1 cellular context compared by ENCODE assay signal in the genomic region with DNA sequence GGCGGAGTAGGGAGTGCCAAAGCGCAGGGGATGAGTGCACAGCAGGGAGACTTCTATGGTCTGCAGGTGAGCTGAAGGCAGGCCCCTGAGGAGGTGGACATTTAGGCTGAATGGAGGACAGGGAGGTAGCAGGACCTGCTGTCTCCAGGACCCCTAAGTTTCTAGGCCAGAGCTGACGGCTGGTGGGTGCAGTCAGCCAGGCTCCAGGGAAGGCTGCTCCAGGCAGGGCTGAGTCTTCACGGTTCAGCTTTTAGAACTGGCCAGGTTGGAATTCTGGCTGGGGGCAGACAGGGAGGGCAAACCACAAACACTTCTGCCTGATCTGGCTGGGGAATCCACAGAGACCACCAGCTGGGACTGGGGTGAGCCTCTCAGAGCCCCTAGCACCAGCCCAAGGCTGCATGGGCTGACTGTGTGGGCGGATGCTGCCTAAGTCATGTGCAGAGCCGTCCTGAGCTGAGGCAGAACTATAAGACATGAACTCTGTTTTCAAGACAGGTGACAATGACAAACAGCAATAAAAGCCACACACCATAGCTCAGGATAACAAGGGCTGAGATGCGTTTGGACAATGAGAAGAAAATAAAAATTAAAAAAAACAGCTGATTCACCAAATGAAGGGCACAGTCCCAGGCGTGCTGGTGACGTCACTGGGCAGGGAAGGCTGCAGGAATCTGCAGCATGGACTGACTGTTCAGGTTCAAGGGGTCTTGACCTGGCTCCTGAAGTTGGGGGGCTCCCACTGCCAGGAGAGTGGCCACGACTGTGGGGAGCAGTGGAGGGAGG.
TF ChIP-seq lines count a peak whose summit lies in the region.

No MANE protein-coding gene starts in this region.

TF ChIP-seq in HepG2, 621 proteins besides CTCF, POLR2A, EP300 and RAD21 (continued from another document and continues in another):
- TF ChIP-seq, protein P1, sequence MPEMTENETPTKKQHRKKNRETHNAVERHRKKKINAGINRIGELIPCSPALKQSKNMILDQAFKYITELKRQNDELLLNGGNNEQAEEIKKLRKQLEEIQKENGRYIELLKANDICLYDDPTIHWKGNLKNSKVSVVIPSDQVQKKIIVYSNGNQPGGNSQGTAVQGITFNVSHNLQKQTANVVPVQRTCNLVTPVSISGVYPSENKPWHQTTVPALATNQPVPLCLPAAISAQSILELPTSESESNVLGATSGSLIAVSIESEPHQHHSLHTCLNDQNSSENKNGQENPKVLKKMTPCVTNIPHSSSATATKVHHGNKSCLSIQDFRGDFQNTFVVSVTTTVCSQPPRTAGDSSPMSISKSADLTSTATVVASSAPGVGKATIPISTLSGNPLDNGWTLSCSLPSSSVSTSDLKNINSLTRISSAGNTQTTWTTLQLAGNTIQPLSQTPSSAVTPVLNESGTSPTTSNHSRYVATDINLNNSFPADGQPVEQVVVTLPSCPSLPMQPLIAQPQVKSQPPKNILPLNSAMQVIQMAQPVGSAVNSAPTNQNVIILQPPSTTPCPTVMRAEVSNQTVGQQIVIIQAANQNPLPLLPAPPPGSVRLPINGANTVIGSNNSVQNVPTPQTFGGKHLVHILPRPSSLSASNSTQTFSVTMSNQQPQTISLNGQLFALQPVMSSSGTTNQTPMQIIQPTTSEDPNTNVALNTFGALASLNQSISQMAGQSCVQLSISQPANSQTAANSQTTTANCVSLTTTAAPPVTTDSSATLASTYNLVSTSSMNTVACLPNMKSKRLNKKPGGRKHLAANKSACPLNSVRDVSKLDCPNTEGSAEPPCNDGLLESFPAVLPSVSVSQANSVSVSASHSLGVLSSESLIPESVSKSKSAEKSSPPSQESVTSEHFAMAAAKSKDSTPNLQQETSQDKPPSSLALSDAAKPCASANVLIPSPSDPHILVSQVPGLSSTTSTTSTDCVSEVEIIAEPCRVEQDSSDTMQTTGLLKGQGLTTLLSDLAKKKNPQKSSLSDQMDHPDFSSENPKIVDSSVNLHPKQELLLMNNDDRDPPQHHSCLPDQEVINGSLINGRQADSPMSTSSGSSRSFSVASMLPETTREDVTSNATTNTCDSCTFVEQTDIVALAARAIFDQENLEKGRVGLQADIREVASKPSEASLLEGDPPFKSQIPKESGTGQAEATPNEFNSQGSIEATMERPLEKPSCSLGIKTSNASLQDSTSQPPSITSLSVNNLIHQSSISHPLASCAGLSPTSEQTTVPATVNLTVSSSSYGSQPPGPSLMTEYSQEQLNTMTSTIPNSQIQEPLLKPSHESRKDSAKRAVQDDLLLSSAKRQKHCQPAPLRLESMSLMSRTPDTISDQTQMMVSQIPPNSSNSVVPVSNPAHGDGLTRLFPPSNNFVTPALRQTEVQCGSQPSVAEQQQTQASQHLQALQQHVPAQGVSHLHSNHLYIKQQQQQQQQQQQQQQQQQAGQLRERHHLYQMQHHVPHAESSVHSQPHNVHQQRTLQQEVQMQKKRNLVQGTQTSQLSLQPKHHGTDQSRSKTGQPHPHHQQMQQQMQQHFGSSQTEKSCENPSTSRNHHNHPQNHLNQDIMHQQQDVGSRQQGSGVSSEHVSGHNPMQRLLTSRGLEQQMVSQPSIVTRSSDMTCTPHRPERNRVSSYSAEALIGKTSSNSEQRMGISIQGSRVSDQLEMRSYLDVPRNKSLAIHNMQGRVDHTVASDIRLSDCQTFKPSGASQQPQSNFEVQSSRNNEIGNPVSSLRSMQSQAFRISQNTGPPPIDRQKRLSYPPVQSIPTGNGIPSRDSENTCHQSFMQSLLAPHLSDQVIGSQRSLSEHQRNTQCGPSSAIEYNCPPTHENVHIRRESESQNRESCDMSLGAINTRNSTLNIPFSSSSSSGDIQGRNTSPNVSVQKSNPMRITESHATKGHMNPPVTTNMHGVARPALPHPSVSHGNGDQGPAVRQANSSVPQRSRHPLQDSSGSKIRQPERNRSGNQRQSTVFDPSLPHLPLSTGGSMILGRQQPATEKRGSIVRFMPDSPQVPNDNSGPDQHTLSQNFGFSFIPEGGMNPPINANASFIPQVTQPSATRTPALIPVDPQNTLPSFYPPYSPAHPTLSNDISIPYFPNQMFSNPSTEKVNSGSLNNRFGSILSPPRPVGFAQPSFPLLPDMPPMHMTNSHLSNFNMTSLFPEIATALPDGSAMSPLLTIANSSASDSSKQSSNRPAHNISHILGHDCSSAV (CRISPR knock-in tag; IDR thresholded peaks at IDR 0.05; ENCODE audit: borderline replicate concordance), result no peak
- TF ChIP-seq ZNF543 (CRISPR knock-in tag; IDR thresholded peaks at IDR 0.05) (no peak), SAFB2 (CRISPR knock-in tag; IDR thresholded peaks at IDR 0.05; ENCODE audit: borderline replicate concordance, low read depth) (no peak), BRD4 (CRISPR knock-in tag; IDR thresholded peaks at IDR 0.05) (0 out of 2 replicates have a peak, but pooled peaks have one; percentile 12), ZFP1 (CRISPR knock-in tag; IDR thresholded peaks at IDR 0.05) (no peak), POLR2G (IDR thresholded peaks at IDR 0.05; ENCODE audit: low read depth, low read length) (peak; percentile 29; the same call in 1 of the 2 replicates), ZFP36 (IDR thresholded peaks at IDR 0.05; ENCODE audit: borderline replicate concordance, low read depth, low read length, partially characterized antibody) (no peak), FOSL1 (CRISPR knock-in tag; IDR thresholded peaks at IDR 0.05; ENCODE audit: borderline replicate concordance) (no peak), STAG1 (CRISPR knock-in tag; IDR thresholded peaks at IDR 0.05) (no peak), IRX3 (CRISPR knock-in tag; IDR thresholded peaks at IDR 0.05; ENCODE audit: borderline replicate concordance, low read depth) (no peak), ZNF317 (CRISPR knock-in tag; IDR thresholded peaks at IDR 0.05) (no peak), NCOA1 (CRISPR knock-in tag; IDR thresholded peaks at IDR 0.05) (no peak), ARNT (IDR thresholded peaks at IDR 0.05) (no peak), ESRRA (CRISPR knock-in tag; IDR thresholded peaks at IDR 0.05; ENCODE audit: low read depth) (no peak), ZNF563 (CRISPR knock-in tag; IDR thresholded peaks at IDR 0.05) (no peak), CHD4 (IDR thresholded peaks at IDR 0.05; ENCODE audit: borderline replicate concordance, low read length) (no peak), ZSCAN25 (CRISPR knock-in tag; IDR thresholded peaks at IDR 0.05) (no peak)
- TF ChIP-seq, protein P2, sequence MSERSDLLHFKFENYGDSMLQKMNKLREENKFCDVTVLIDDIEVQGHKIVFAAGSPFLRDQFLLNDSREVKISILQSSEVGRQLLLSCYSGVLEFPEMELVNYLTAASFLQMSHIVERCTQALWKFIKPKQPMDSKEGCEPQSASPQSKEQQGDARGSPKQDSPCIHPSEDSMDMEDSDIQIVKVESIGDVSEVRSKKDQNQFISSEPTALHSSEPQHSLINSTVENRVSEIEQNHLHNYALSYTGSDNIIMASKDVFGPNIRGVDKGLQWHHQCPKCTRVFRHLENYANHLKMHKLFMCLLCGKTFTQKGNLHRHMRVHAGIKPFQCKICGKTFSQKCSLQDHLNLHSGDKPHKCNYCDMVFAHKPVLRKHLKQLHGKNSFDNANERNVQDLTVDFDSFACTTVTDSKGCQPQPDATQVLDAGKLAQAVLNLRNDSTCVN (CRISPR knock-in tag; IDR thresholded peaks at IDR 0.05; ENCODE audit: borderline replicate concordance), result no peak; the same call in 1 of the 2 replicates
- TF ChIP-seq, protein P3, sequence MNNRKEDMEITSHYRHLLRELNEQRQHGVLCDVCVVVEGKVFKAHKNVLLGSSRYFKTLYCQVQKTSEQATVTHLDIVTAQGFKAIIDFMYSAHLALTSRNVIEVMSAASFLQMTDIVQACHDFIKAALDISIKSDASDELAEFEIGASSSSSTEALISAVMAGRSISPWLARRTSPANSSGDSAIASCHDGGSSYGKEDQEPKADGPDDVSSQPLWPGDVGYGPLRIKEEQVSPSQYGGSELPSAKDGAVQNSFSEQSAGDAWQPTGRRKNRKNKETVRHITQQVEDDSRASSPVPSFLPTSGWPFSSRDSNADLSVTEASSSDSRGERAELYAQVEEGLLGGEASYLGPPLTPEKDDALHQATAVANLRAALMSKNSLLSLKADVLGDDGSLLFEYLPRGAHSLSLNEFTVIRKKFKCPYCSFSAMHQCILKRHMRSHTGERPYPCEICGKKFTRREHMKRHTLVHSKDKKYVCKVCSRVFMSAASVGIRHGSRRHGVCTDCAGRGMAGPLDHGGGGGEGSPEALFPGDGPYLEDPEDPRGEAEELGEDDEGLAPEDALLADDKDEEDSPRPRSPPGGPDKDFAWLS (CRISPR knock-in tag; IDR thresholded peaks at IDR 0.05; ENCODE audit: borderline replicate concordance), result no peak
- TF ChIP-seq, protein P4, sequence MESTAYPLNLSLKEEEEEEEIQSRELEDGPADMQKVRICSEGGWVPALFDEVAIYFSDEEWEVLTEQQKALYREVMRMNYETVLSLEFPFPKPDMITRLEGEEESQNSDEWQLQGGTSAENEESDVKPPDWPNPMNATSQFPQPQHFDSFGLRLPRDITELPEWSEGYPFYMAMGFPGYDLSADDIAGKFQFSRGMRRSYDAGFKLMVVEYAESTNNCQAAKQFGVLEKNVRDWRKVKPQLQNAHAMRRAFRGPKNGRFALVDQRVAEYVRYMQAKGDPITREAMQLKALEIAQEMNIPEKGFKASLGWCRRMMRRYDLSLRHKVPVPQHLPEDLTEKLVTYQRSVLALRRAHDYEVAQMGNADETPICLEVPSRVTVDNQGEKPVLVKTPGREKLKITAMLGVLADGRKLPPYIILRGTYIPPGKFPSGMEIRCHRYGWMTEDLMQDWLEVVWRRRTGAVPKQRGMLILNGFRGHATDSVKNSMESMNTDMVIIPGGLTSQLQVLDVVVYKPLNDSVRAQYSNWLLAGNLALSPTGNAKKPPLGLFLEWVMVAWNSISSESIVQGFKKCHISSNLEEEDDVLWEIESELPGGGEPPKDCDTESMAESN (CRISPR knock-in tag; conservative IDR thresholded peaks at IDR 0.05), result peak; percentile 47; the same call in 1 of the 2 replicates
- TF ChIP-seq, protein P5, sequence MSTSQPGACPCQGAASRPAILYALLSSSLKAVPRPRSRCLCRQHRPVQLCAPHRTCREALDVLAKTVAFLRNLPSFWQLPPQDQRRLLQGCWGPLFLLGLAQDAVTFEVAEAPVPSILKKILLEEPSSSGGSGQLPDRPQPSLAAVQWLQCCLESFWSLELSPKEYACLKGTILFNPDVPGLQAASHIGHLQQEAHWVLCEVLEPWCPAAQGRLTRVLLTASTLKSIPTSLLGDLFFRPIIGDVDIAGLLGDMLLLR (CRISPR knock-in tag; IDR thresholded peaks at IDR 0.05), result no peak
- TF ChIP-seq, protein P6, sequence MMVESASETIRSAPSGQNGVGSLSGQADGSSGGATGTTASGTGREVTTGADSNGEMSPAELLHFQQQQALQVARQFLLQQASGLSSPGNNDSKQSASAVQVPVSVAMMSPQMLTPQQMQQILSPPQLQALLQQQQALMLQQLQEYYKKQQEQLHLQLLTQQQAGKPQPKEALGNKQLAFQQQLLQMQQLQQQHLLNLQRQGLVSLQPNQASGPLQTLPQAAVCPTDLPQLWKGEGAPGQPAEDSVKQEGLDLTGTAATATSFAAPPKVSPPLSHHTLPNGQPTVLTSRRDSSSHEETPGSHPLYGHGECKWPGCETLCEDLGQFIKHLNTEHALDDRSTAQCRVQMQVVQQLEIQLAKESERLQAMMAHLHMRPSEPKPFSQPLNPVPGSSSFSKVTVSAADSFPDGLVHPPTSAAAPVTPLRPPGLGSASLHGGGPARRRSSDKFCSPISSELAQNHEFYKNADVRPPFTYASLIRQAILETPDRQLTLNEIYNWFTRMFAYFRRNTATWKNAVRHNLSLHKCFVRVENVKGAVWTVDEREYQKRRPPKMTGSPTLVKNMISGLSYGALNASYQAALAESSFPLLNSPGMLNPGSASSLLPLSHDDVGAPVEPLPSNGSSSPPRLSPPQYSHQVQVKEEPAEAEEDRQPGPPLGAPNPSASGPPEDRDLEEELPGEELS (CRISPR knock-in tag; IDR thresholded peaks at IDR 0.05), result no peak; the same call in 1 of the 2 replicates
- TF ChIP-seq, protein P7, sequence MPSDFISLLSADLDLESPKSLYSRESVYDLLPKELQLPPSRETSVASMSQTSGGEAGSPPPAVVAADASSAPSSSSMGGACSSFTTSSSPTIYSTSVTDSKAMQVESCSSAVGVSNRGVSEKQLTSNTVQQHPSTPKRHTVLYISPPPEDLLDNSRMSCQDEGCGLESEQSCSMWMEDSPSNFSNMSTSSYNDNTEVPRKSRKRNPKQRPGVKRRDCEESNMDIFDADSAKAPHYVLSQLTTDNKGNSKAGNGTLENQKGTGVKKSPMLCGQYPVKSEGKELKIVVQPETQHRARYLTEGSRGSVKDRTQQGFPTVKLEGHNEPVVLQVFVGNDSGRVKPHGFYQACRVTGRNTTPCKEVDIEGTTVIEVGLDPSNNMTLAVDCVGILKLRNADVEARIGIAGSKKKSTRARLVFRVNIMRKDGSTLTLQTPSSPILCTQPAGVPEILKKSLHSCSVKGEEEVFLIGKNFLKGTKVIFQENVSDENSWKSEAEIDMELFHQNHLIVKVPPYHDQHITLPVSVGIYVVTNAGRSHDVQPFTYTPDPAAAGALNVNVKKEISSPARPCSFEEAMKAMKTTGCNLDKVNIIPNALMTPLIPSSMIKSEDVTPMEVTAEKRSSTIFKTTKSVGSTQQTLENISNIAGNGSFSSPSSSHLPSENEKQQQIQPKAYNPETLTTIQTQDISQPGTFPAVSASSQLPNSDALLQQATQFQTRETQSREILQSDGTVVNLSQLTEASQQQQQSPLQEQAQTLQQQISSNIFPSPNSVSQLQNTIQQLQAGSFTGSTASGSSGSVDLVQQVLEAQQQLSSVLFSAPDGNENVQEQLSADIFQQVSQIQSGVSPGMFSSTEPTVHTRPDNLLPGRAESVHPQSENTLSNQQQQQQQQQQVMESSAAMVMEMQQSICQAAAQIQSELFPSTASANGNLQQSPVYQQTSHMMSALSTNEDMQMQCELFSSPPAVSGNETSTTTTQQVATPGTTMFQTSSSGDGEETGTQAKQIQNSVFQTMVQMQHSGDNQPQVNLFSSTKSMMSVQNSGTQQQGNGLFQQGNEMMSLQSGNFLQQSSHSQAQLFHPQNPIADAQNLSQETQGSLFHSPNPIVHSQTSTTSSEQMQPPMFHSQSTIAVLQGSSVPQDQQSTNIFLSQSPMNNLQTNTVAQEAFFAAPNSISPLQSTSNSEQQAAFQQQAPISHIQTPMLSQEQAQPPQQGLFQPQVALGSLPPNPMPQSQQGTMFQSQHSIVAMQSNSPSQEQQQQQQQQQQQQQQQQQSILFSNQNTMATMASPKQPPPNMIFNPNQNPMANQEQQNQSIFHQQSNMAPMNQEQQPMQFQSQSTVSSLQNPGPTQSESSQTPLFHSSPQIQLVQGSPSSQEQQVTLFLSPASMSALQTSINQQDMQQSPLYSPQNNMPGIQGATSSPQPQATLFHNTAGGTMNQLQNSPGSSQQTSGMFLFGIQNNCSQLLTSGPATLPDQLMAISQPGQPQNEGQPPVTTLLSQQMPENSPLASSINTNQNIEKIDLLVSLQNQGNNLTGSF (CRISPR knock-in tag; IDR thresholded peaks at IDR 0.05), result no peak
- TF ChIP-seq, protein P8, sequence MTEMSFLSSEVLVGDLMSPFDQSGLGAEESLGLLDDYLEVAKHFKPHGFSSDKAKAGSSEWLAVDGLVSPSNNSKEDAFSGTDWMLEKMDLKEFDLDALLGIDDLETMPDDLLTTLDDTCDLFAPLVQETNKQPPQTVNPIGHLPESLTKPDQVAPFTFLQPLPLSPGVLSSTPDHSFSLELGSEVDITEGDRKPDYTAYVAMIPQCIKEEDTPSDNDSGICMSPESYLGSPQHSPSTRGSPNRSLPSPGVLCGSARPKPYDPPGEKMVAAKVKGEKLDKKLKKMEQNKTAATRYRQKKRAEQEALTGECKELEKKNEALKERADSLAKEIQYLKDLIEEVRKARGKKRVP (CRISPR knock-in tag; IDR thresholded peaks at IDR 0.05), result no peak
- TF ChIP-seq, protein P9, sequence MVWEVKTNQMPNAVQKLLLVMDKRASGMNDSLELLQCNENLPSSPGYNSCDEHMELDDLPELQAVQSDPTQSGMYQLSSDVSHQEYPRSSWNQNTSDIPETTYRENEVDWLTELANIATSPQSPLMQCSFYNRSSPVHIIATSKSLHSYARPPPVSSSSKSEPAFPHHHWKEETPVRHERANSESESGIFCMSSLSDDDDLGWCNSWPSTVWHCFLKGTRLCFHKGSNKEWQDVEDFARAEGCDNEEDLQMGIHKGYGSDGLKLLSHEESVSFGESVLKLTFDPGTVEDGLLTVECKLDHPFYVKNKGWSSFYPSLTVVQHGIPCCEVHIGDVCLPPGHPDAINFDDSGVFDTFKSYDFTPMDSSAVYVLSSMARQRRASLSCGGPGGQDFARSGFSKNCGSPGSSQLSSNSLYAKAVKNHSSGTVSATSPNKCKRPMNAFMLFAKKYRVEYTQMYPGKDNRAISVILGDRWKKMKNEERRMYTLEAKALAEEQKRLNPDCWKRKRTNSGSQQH (CRISPR knock-in tag; IDR thresholded peaks at IDR 0.05; ENCODE audit: low read depth), result no peak
